8 cellular contexts compared by ENCODE assay signal in genomic region chr20:38471987-38472512, GRCh38. TPM values are rescaled to one million over a fixed set of nuclear protein-coding genes. Genes with fewer than 3 reads are reported as not detected.
A peak's percentile ranks its signal among the peaks of the same experiment; 100 is the strongest.
DNase-seq lines count a peak whose midpoint lies in the region; ATAC-seq and TF ChIP-seq lines count a peak whose summit lies in the region.

No MANE protein-coding gene starts in this region.

- peaks cover 10% of the 10 kb centered on the region for H3K4me1 ChIP-seq in iPS-20b (ENCODE audit: insufficient read depth, low read length)
- H3K4me1 ChIP-seq in suprapubic skin = peaks cover 26% of the 10 kb centered on the region

- H3K27me3 Mint-ChIP-seq in activated CD4-positive, alpha-beta T cell treated with anti-CD3 and anti-CD28 coated beads for 36 hours = no peaks in the 10 kb centered on the region
- H3K27me3 Mint-ChIP-seq in activated CD8-positive, alpha-beta T cell treated with anti-CD3 and anti-CD28 coated beads, Interleukin-2, amount 10 ng/mL, durations not matched to agents 7 days and 5 days (ENCODE audit: low read depth) = peaks cover 7% of the 10 kb centered on the region

- peak overlapping the region; percentile 93 for H3K4me3 ChIP-seq in iPS-20b (ENCODE audit: low read length)
- H3K4me3 ChIP-seq in suprapubic skin = peak overlapping the region; percentile 88

- no peak for DNase-seq in activated CD4-positive, alpha-beta T cell treated with anti-CD3 and anti-CD28 coated beads for 36 hours
- no peak for DNase-seq in activated CD4-positive, alpha-beta T cell treated with anti-CD3 and anti-CD28 coated beads for 48 hours
- DNase-seq in activated CD8-positive, alpha-beta T cell treated with anti-CD3 and anti-CD28 coated beads, Interleukin-2, amount 10 ng/mL, durations not matched to agents 7 days and 5 days = no peak
- DNase-seq in suprapubic skin (ENCODE audit: low spot score in 2 of 2) (no peak), NCI-H2171 treated with DMSO at 0.1 percent for 48 hours (lab: John Stamatoyannopoulos, UW) (no peak)

- no peaks in the 10 kb centered on the region for H3K9me3 ChIP-seq in iPS-20b (ENCODE audit: insufficient read depth, low read depth, low read length)
- H3K9me3 ChIP-seq in suprapubic skin = no peaks in the 10 kb centered on the region

- TF ChIP-seq EP300 in suprapubic skin (IDR thresholded peaks at IDR 0.05) = no peak

- CTCF ChIA-PET in activated CD4-positive, alpha-beta T cell treated with anti-CD3 and anti-CD28 coated beads for 36 hours (lab: Charles Lee) = interaction anchor here (1.0 to 2.6 kb wide), 9 partner anchors 10 to 51 kb away, joined by 3 to 21 read pairs (median 6); partner anchors contain the start of gene SNHG17
- CTCF ChIA-PET in activated CD8-positive, alpha-beta T cell treated with anti-CD3 and anti-CD28 coated beads, Interleukin-2, amount 10 ng/mL, durations not matched to agents 7 days and 5 days (lab: Charles Lee) = interaction anchor here (0.8 to 4.4 kb wide), 8 partner anchors 11 to 44 kb away, joined by 3 to 39 read pairs (median 5); partner anchors contain the start of gene SNHG17

- TF ChIP-seq CTCF in suprapubic skin (IDR thresholded peaks at IDR 0.05) = no peak

- H3K36me3 ChIP-seq in iPS-20b (ENCODE audit: insufficient read depth, low read depth, low read length) (no peaks in the 10 kb centered on the region; the same call in 1 of the 2 replicates), suprapubic skin (no peaks in the 10 kb centered on the region)

- WGBS in suprapubic skin = 19% methylated on average over 12 of the region's 12 CpGs

- H3K4me3 Mint-ChIP-seq in activated CD4-positive, alpha-beta T cell treated with anti-CD3 and anti-CD28 coated beads for 36 hours = peak overlapping the region; percentile 85
- peak overlapping the region; percentile 85 for H3K4me3 Mint-ChIP-seq in activated CD8-positive, alpha-beta T cell treated with anti-CD3 and anti-CD28 coated beads, Interleukin-2, amount 10 ng/mL, durations not matched to agents 7 days and 5 days

- H3K9ac ChIP-seq in iPS-20b (ENCODE audit: low read depth, low read length) = peak overlapping the region; percentile 66; the same call in 1 of the 2 replicates

- H3K27me3 ChIP-seq in iPS-20b (ENCODE audit: insufficient read depth, low read length) = no peaks in the 10 kb centered on the region
- no peaks in the 10 kb centered on the region for H3K27me3 ChIP-seq in suprapubic skin

- peaks cover 5% of the 10 kb centered on the region for H3K9me3 Mint-ChIP-seq in activated CD4-positive, alpha-beta T cell treated with anti-CD3 and anti-CD28 coated beads for 36 hours (ENCODE audit: low read depth)
- no peaks in the 10 kb centered on the region for H3K9me3 Mint-ChIP-seq in activated CD8-positive, alpha-beta T cell treated with anti-CD3 and anti-CD28 coated beads, Interleukin-2, amount 10 ng/mL, durations not matched to agents 7 days and 5 days (ENCODE audit: insufficient read depth)

- TF ChIP-seq POLR2A in suprapubic skin (IDR thresholded peaks at IDR 0.05) = no peak

- H3K36me3 Mint-ChIP-seq in activated CD4-positive, alpha-beta T cell treated with anti-CD3 and anti-CD28 coated beads for 36 hours (ENCODE audit: low read depth) = peaks cover 4% of the 10 kb centered on the region
- H3K36me3 Mint-ChIP-seq in activated CD8-positive, alpha-beta T cell treated with anti-CD3 and anti-CD28 coated beads, Interleukin-2, amount 10 ng/mL, durations not matched to agents 7 days and 5 days (ENCODE audit: low read depth) = peaks cover 8% of the 10 kb centered on the region

- peak; percentile 7 for ATAC-seq in activated CD4-positive, alpha-beta T cell treated with anti-CD3 and anti-CD28 coated beads for 36 hours
- ATAC-seq in activated CD8-positive, alpha-beta T cell treated with anti-CD3 and anti-CD28 coated beads, Interleukin-2, amount 10 ng/mL, durations not matched to agents 7 days and 5 days = peak; percentile 2
- ATAC-seq in HG02798 (IDR thresholded peaks at IDR 0.05; ENCODE audit: poor library complexity, unreplicated experiment) (no peak), GM18868 (IDR thresholded peaks at IDR 0.05; ENCODE audit: unreplicated experiment) (no peak)

- peaks cover 35% of the 10 kb centered on the region for H3K4me1 Mint-ChIP-seq in activated CD4-positive, alpha-beta T cell treated with anti-CD3 and anti-CD28 coated beads for 36 hours
- peaks cover 35% of the 10 kb centered on the region for H3K4me1 Mint-ChIP-seq in activated CD8-positive, alpha-beta T cell treated with anti-CD3 and anti-CD28 coated beads, Interleukin-2, amount 10 ng/mL, durations not matched to agents 7 days and 5 days (ENCODE audit: low read depth)

- H3K27ac Mint-ChIP-seq in activated CD4-positive, alpha-beta T cell treated with anti-CD3 and anti-CD28 coated beads for 36 hours = peak overlapping the region; percentile 79
- peak overlapping the region; percentile 86 for H3K27ac Mint-ChIP-seq in activated CD8-positive, alpha-beta T cell treated with anti-CD3 and anti-CD28 coated beads, Interleukin-2, amount 10 ng/mL, durations not matched to agents 7 days and 5 days

- H3K27ac ChIP-seq in iPS-20b (ENCODE audit: low read length) (peak overlapping the region; percentile 6), suprapubic skin (peak overlapping the region; percentile 59)

- POLR2A ChIA-PET in activated CD4-positive, alpha-beta T cell treated with anti-CD3 and anti-CD28 coated beads for 36 hours (lab: Charles Lee) = interaction anchor here (0.6 to 2.5 kb wide), 4 partner anchors 26 to 492 kb away, joined by 3 to 35 read pairs (median 7); partner anchors contain the start of gene SNHG17
- POLR2A ChIA-PET in activated CD8-positive, alpha-beta T cell treated with anti-CD3 and anti-CD28 coated beads, Interleukin-2, amount 10 ng/mL, durations not matched to agents 7 days and 5 days (lab: Charles Lee) = interaction anchor here (0.6 to 3.0 kb wide), 6 partner anchors 13 to 37 kb away, joined by 3 to 23 read pairs (median 6); partner anchors contain the start of gene SNHG17

- intact Hi-C loops in activated CD4-positive, alpha-beta T cell treated with anti-CD3 and anti-CD28 coated beads for 36 hours (cut with DNase I, micrococcal nuclease) = loop anchor here (1.0 kb wide), 6 partner anchors 26 to 1293 kb away; partner anchors contain the start of genes SNHG17 (in 2 of the 2), ACTR5 (in 1 of the 2), DHX35 (in 1 of the 2) and MROH8 (in 1 of the 2)

RNA-seq across cellular contexts. Expression of gene RALGAPB, which starts 0.6 kb away (rescaled TPM):
- 10 to 100 TPM; 23.5 to 27.1 TPM for total RNA-seq in activated CD4-positive, alpha-beta T cell treated with anti-CD3 and anti-CD28 coated beads for 36 hours
- 10 to 100 TPM; 29.5 to 29.6 TPM for total RNA-seq in activated CD8-positive, alpha-beta T cell treated with anti-CD3 and anti-CD28 coated beads, Interleukin-2, amount 10 ng/mL, durations not matched to agents 7 days and 5 days
- total RNA-seq in suprapubic skin = 10 to 100 TPM; 34.4 to 86.7 (median 44.2) TPM

RNA-seq across cellular contexts. Expression of gene SNHG17, which starts 36.9 kb away (rescaled TPM):
- 10 to 100 TPM; 70.7 to 72.4 TPM for total RNA-seq in activated CD4-positive, alpha-beta T cell treated with anti-CD3 and anti-CD28 coated beads for 36 hours
- 10 to 100 TPM; 69.6 to 77.8 TPM for total RNA-seq in activated CD8-positive, alpha-beta T cell treated with anti-CD3 and anti-CD28 coated beads, Interleukin-2, amount 10 ng/mL, durations not matched to agents 7 days and 5 days
- total RNA-seq in suprapubic skin = 10 to 100 TPM; 45.6 to 72.5 (median 57.9) TPM

Comparison
In these comparisons a context has a peak if more than half of its experiments do, and no peak if none do; other contexts are left out.
1. ATAC-seq: peak in activated CD4-positive, alpha-beta T cell treated with anti-CD3 and anti-CD28 coated beads for 36 hours (single experiment) and activated CD8-positive, alpha-beta T cell treated with anti-CD3 and anti-CD28 coated beads, Interleukin-2, amount 10 ng/mL, durations not matched to agents 7 days and 5 days (single experiment); none in HG02798 (single experiment) and GM18868 (single experiment).